8 cellular contexts compared by ENCODE assay signal in the genomic region with DNA sequence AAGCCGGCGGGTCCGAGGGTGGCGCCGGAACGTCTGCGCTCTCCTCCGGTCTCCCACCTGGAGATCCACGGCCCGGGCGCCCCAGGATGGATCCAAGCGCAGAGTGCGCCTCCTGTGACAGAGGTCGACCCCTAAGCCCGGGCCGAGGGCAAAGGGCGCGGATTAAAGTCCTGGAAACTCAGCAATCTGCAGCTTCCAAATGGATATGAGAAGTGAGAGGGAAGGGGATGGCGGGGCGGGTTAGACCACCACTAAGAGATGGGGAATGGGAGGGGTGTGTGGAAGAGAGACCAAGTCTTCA. TPM values are rescaled to one million over a fixed set of nuclear protein-coding genes. Genes with fewer than 3 reads are reported as not detected.
A peak's percentile ranks its signal among the peaks of the same experiment; 100 is the strongest.
DNase-seq lines count a peak whose midpoint lies in the region; TF ChIP-seq lines count a peak whose summit lies in the region.

No MANE protein-coding gene starts in this region.

- peaks cover 59% of the 10 kb centered on the region for H3K4me1 Mint-ChIP-seq in activated CD4-positive, alpha-beta T cell treated with anti-CD3 and anti-CD28 coated beads, Interleukin-2, amount 10 ng/mL, durations not matched to agents 24 days and 14 days
- H3K4me1 Mint-ChIP-seq in MCF 10A (ENCODE audit: insufficient read depth, unreplicated experiment): peaks cover 12% of the 10 kb centered on the region

- peak; percentile 58 for DNase-seq in activated CD4-positive, alpha-beta T cell treated with anti-CD3 and anti-CD28 coated beads, Interleukin-2, amount 10 ng/mL, durations not matched to agents 24 days and 14 days
- DNase-seq in activated CD4-positive, alpha-beta T cell treated with anti-CD3 and anti-CD28 coated beads for 4 hours: no peak
- DNase-seq in MCF 10A (ENCODE audit: unreplicated experiment) (no peak), lower leg skin (ENCODE audit: low spot score in 2 of 2) (peak in 1 of 2 donors; percentile 90), NCI-H2227 treated with DMSO at 0.1 percent for 48 hours (lab: John Stamatoyannopoulos, UW) (no peak), GM13977 (ENCODE audit: low spot score) (no peak)
- no peak for DNase-seq in stimulated activated naive CD4-positive, alpha-beta T cell (lab: John Stamatoyannopoulos, UW)

- H3K27me3 ChIP-seq in thymus (ENCODE audit: control insufficient read depth, insufficient read depth): no peaks in the 10 kb centered on the region

- POLR2A ChIA-PET in MCF 10A (lab: Yijun Ruan, JAX): interaction anchor here (0.6 to 4.8 kb wide), 4 partner anchors 10 to 73 kb away, joined by 3 to 20 read pairs (median 5); a partner anchor contains a TSS

- BruUV-seq in MCF 10A (replicated peaks; lab: Mats Ljungman, UMichigan): no TSS peak

- no peak for TF ChIP-seq CTCF in MCF 10A (IDR thresholded peaks at IDR 0.05; ENCODE audit: unreplicated experiment)
- TF ChIP-seq CTCF in lower leg skin (IDR thresholded peaks at IDR 0.05): no peak
- no peak for TF ChIP-seq CTCF in GM13977 (IDR thresholded peaks at IDR 0.05; ENCODE audit: extremely low read depth, insufficient read depth, missing control alignments)

- H3K4me3 ChIP-seq in lower leg skin (ENCODE audit: low read depth, poor library complexity, severe bottlenecking): peak overlapping the region; percentile 46
- peak overlapping the region; percentile 85 for H3K4me3 ChIP-seq in thymus (ENCODE audit: low read length)

- intact Hi-C loops in activated CD4-positive, alpha-beta T cell treated with anti-CD3 and anti-CD28 coated beads, Interleukin-2, amount 10 ng/mL, durations not matched to agents 24 days and 14 days (cut with micrococcal nuclease): loop anchor here (5.0 to 10.0 kb wide), 2 partner anchors 239 to 359 kb away; a partner anchor contains a TSS
- intact Hi-C loops in MCF 10A (cut with micrococcal nuclease) (loop anchor here (5.0 kb wide), 1 partner anchor 74 kb away; a partner anchor contains a TSS), lower leg skin (cut with DNase I; ENCODE audit: low total_unique reads) (no loop called here)

- CTCF ChIA-PET in MCF 10A (lab: Yijun Ruan, JAX): interaction anchor here (0.7 to 1.9 kb wide), 4 partner anchors 12 to 327 kb away, joined by 3 to 7 read pairs (median 4); no protein-coding TSS in a partner anchor

- no peak overlapping the region for H3K27ac Mint-ChIP-seq in activated CD4-positive, alpha-beta T cell treated with anti-CD3 and anti-CD28 coated beads, Interleukin-2, amount 10 ng/mL, durations not matched to agents 24 days and 14 days
- H3K27ac Mint-ChIP-seq in MCF 10A (ENCODE audit: low read depth, unreplicated experiment): no peak overlapping the region

- WGBS in lower leg skin, 2 donors: 14 to 19% methylated on average over 17 to 20 of the region's 20 CpGs
- WGBS in thymus: 44% methylated on average over 20 of the region's 20 CpGs

- H3K4me1 ChIP-seq in thymus (ENCODE audit: control insufficient read depth, insufficient read depth, low read length): peaks cover 19% of the 10 kb centered on the region

- peak overlapping the region; percentile 39 for H3K4me3 Mint-ChIP-seq in activated CD4-positive, alpha-beta T cell treated with anti-CD3 and anti-CD28 coated beads, Interleukin-2, amount 10 ng/mL, durations not matched to agents 24 days and 14 days
- H3K4me3 Mint-ChIP-seq in MCF 10A (ENCODE audit: unreplicated experiment): peak overlapping the region; percentile 93

- peaks cover 37% of the 10 kb centered on the region for H3K36me3 Mint-ChIP-seq in activated CD4-positive, alpha-beta T cell treated with anti-CD3 and anti-CD28 coated beads, Interleukin-2, amount 10 ng/mL, durations not matched to agents 24 days and 14 days (ENCODE audit: low read depth)
- peaks cover 3% of the 10 kb centered on the region for H3K36me3 Mint-ChIP-seq in MCF 10A (ENCODE audit: insufficient read depth, unreplicated experiment)

- H3K27me3 Mint-ChIP-seq in activated CD4-positive, alpha-beta T cell treated with anti-CD3 and anti-CD28 coated beads, Interleukin-2, amount 10 ng/mL, durations not matched to agents 24 days and 14 days: no peaks in the 10 kb centered on the region
- no peaks in the 10 kb centered on the region for H3K27me3 Mint-ChIP-seq in MCF 10A (ENCODE audit: insufficient read depth, unreplicated experiment)

- in situ Hi-C loops in GM13977 (cut with MboI; ENCODE audit: low pct_unique_long_range_greater_than_20kb, low sequenced_read_pairs, unreplicated experiment): no loop called here

- H3K36me3 ChIP-seq in thymus (ENCODE audit: control insufficient read depth, insufficient read depth): peaks cover 8% of the 10 kb centered on the region

- H3K27ac ChIP-seq in thymus (ENCODE audit: low read depth): no peak overlapping the region

- TF ChIP-seq POLR2A in lower leg skin (IDR thresholded peaks at IDR 0.05): no peak

- H3K9me3 ChIP-seq in thymus (ENCODE audit: control insufficient read depth): no peaks in the 10 kb centered on the region

- no peaks in the 10 kb centered on the region for H3K9me3 Mint-ChIP-seq in activated CD4-positive, alpha-beta T cell treated with anti-CD3 and anti-CD28 coated beads, Interleukin-2, amount 10 ng/mL, durations not matched to agents 24 days and 14 days
- no peaks in the 10 kb centered on the region for H3K9me3 Mint-ChIP-seq in MCF 10A (ENCODE audit: unreplicated experiment)

RNA-seq across cellular contexts. Expression of a gene that starts 0.7 kb away (rescaled TPM):
- 41.4 and 42.5 TPM in 2 replicates for total RNA-seq in activated CD4-positive, alpha-beta T cell treated with anti-CD3 and anti-CD28 coated beads, Interleukin-2, amount 10 ng/mL, durations not matched to agents 24 days and 14 days
- 23.2 and 35.3 TPM in 2 replicates for total RNA-seq in MCF 10A (2022)
- total RNA-seq in lower leg skin: 10 to 100 TPM; 17.9 to 29.5 (median 27.3) TPM
- 118 TPM for polyA plus RNA-seq in thymus

RNA-seq across cellular contexts. Expression of a gene that starts 15.7 kb away (rescaled TPM):
- total RNA-seq in activated CD4-positive, alpha-beta T cell treated with anti-CD3 and anti-CD28 coated beads, Interleukin-2, amount 10 ng/mL, durations not matched to agents 24 days and 14 days: 18.2 and 20.5 TPM in 2 replicates
- 17.7 and 19.9 TPM in 2 replicates for total RNA-seq in MCF 10A (2022)
- 10 to 100 TPM; 17.4 to 24.9 (median 20.8) TPM for total RNA-seq in lower leg skin
- polyA plus RNA-seq in thymus: 18.8 TPM

RNA-seq across cellular contexts. Expression of a gene that starts 15.8 kb away (rescaled TPM):
- not detected in 2 replicates for total RNA-seq in activated CD4-positive, alpha-beta T cell treated with anti-CD3 and anti-CD28 coated beads, Interleukin-2, amount 10 ng/mL, durations not matched to agents 24 days and 14 days
- total RNA-seq in MCF 10A (2022) (3.9 and 6.5 TPM in 2 replicates), lower leg skin (1 to 10 TPM; 1.5 to 9.1 (median 2.3) TPM)
- 1.4 TPM for polyA plus RNA-seq in thymus

RNA-seq across cellular contexts. Expression of a gene that starts 26.8 kb away (rescaled TPM):
- total RNA-seq in activated CD4-positive, alpha-beta T cell treated with anti-CD3 and anti-CD28 coated beads, Interleukin-2, amount 10 ng/mL, durations not matched to agents 24 days and 14 days: 18.9 and 19.6 TPM in 2 replicates
- total RNA-seq in MCF 10A (2022) (9.6 and 10.4 TPM in 2 replicates), lower leg skin (10 to 100 TPM in 2 of 4 donors, 1 to 10 TPM in 2; 8.4 to 11.8 (median 10.1) TPM)
- polyA plus RNA-seq in thymus: 9.2 TPM
